8 cellular contexts compared by ENCODE assay signal in the genomic region with DNA sequence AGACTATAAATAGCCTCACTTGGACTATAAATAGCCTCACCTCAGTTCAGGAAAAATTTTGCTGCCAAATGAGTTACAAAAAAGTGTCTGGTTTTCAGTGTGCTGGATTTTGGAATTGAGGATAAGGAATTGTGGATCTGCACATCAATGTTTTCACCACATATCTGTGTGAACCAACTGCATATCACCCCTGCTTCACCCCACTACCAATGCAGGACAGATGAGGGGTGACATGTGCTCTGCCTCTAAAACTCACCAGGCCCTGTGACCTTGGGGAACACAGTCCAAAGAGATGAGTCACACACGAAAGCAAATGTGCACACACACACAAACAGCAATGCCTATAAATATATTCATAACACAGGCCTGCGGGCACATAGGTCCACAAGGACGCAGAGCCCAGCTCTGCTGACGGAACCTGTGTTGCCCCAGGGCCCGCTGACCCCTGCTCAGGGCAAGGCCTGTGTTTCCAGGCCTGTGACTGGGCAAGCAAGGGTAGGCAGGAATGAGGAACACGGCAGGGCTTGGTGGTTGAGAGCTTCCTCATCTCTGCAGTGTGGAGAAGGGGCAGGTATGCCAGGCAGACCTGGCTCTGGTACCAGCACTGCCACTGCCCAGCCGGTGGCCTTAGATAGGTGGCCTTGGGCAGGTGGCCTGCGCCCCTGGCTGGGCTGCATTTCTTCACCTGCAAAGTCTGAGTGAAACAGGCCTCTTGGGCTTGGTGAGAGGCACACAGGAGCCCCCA.
DNase-seq lines count a peak whose midpoint lies in the region; ATAC-seq, FAIRE-seq and TF ChIP-seq lines count a peak whose summit lies in the region.

No MANE protein-coding gene starts in this region.

- H3K27me3 ChIP-seq in adrenal gland = no peaks in the 10 kb centered on the region

- WGBS in A549 (ENCODE audit: missing lambda C conversion rate) = 10% methylated on average over 6 of the region's 8 CpGs
- WGBS in adrenal gland, 4 donors = 10 to 28% (median 20%) methylated on average over 2 to 8 of the region's 8 CpGs

- intact Hi-C loops in adrenal gland (cut with DNase I) = no loop called here

- CTCF ChIA-PET in A549 (lab: Yijun Ruan, JAX) = interaction anchor here (1.0 kb wide), 1 partner anchor 13 kb away, joined by 5 read pairs; no protein-coding TSS in a partner anchor

- POLR2A ChIA-PET in A549 (lab: Yijun Ruan, JAX) = interaction anchor here (1.2 kb wide), 1 partner anchor 170 kb away, joined by 5 read pairs; a partner anchor contains a TSS

- H3K4me2 ChIP-seq in A549 = peak overlapping the region; percentile 54

- TF ChIP-seq POLR2A in A549 (IDR thresholded peaks at IDR 0.05; ENCODE audit: low read length) (no peak), adrenal gland (IDR thresholded peaks at IDR 0.05) (peak in 1 of 2 donors; percentile 80)

- H3K4me1 ChIP-seq in A549 (peaks cover 22% of the 10 kb centered on the region), adrenal gland (replicated peaks in 1 of 2) (peaks cover 41 to 72% of the 10 kb centered on the region in 2 donors)

- TF ChIP-seq RAD21 in A549 (conservative IDR thresholded peaks at IDR 0.05 in 1 of 2, IDR thresholded peaks at IDR 0.05 in 1 of 2) = no peak

- peak; percentile 63 to 72 for ATAC-seq in A549

- no peak for FAIRE-seq in A549 (lab: Jason Lieb, UNC)
- no peak for FAIRE-seq in urothelium cell line (lab: Jason Lieb, UNC)

- DNase-seq in A549 (ENCODE audit: low read depth in 1 of 2, low spot score in 1 of 2) (peak; percentile 42 to 68), HPDE6-E6E7 (ENCODE audit: extremely low spot score) (peak; percentile 56), adrenal gland (peak; percentile 75 to 94 (median 90)), kidney tubule cell (ENCODE audit: low spot score) (peak; percentile 73), urothelium cell line (ENCODE audit: low spot score) (peak; percentile 39), NCI-H1417 treated with DMSO at 0.1 percent for 48 hours (lab: John Stamatoyannopoulos, UW) (no peak), pons (ENCODE audit: low spot score) (no peak), NCI-H1694 (lab: John Stamatoyannopoulos, UW) (no peak)

- H3K27ac ChIP-seq in A549 = peak overlapping the region; percentile 21 to 83; a peak in 5 of 6 replicates
- peak overlapping the region; percentile 84 to 95 (median 91) for H3K27ac ChIP-seq in adrenal gland

- H3K4me3 ChIP-seq in A549 = no peak overlapping the region
- H3K4me3 ChIP-seq in adrenal gland = no peak overlapping the region

- no peaks in the 10 kb centered on the region for H3K36me3 ChIP-seq in adrenal gland (replicated peaks in 1 of 2)

- TF ChIP-seq EP300 in A549 (IDR thresholded peaks at IDR 0.05) = no peak

- H3K9me3 ChIP-seq in A549 (no peaks in the 10 kb centered on the region), adrenal gland (replicated peaks in 1 of 3) (no peaks in the 10 kb centered on the region)

- no peak for TF ChIP-seq CTCF in A549 (IDR thresholded peaks at IDR 0.05)
- TF ChIP-seq CTCF in adrenal gland (IDR thresholded peaks at IDR 0.05) = no peak

TF ChIP-seq in A549, 52 proteins besides CTCF, POLR2A, EP300 and RAD21:
- TF ChIP-seq FOSL2 (IDR thresholded peaks at IDR 0.05) (peak; percentile 13; the same call in 1 of the 2 replicates), FOSL2 (CRISPR knock-in tag; IDR thresholded peaks at IDR 0.05) (peak; percentile 76), EHMT2 (IDR thresholded peaks at IDR 0.05; ENCODE audit: low read depth) (no peak), JUN (IDR thresholded peaks at IDR 0.05) (peak in 1 of 2 experiments; percentile 22; a peak in 1 of 5 replicates), ESRRA (IDR thresholded peaks at IDR 0.05; ENCODE audit: borderline replicate concordance, low read length) (0 out of 2 replicates have a peak, but pooled peaks have one; percentile 4), MYC (IDR thresholded peaks at IDR 0.05; ENCODE audit: borderline replicate concordance, low read length) (0 out of 2 replicates have a peak, but pooled peaks have one; percentile 44), GATA3 (IDR thresholded peaks at IDR 0.05; ENCODE audit: borderline replicate concordance) (0 out of 2 replicates have a peak, but pooled peaks have one; percentile 25), HEYL (CRISPR knock-in tag; IDR thresholded peaks at IDR 0.05) (no peak)
- TF ChIP-seq, protein P1, sequence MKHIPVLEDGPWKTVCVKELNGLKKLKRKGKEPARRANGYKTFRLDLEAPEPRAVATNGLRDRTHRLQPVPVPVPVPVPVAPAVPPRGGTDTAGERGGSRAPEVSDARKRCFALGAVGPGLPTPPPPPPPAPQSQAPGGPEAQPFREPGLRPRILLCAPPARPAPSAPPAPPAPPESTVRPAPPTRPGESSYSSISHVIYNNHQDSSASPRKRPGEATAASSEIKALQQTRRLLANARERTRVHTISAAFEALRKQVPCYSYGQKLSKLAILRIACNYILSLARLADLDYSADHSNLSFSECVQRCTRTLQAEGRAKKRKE (CRISPR knock-in tag; IDR thresholded peaks at IDR 0.05; ENCODE audit: low read depth) = no peak
- TF ChIP-seq, protein P2, sequence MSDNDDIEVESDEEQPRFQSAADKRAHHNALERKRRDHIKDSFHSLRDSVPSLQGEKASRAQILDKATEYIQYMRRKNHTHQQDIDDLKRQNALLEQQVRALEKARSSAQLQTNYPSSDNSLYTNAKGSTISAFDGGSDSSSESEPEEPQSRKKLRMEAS (IDR thresholded peaks at IDR 0.05) = peak; percentile 59; the same call in 1 of the 2 replicates

Comparison
In these comparisons a context has a peak if more than half of its experiments do, and no peak if none do; other contexts are left out.
1. DNase-seq: peak in A549 (2 of 2), HPDE6-E6E7 (single experiment), adrenal gland (7 of 7), kidney tubule cell (single experiment) and urothelium cell line (single experiment); none in NCI-H1417 treated with DMSO at 0.1 percent for 48 hours (single experiment), pons (single experiment) and NCI-H1694 (single experiment).